16 cellular contexts compared by ENCODE assay signal in genomic region chr12:94811611-94812010, GRCh38.
DNase-seq lines count a peak whose midpoint lies in the region; ATAC-seq lines count a peak whose summit lies in the region.
"Had no signal": no experiment of that assay in that cellular context is flagged by ENCODE, and none has a peak within 500 bp of the region (broad histone marks: within the 10 kb centered on the region; RNA-seq: fewer than 3 reads in every experiment).

No MANE protein-coding gene starts in this region.

- DNase-seq in Kasumi-1 (lab: John Stamatoyannopoulos, UW) (no peak), COLO668 (lab: John Stamatoyannopoulos, UW; ENCODE audit: unreplicated experiment) (no peak), AG08396 (ENCODE audit: low spot score) (no peak)
- DNase-seq: CD8-positive, alpha-beta memory T cell; DMS53; GF-D8; HCEC 1CT; HFFc6; IMR-90; KBM-7 had no signal

- peaks cover 50% of the 10 kb centered on the region for H3K4me1 Mint-ChIP-seq in stimulated activated memory B cell treated with anti-CD40 and anti-IgM and Interleukin-4, amounts not matched to agents 10 μg/mL and 1 μg/mL and 100 μg/mL, for 72 hours
- H3K4me1 Mint-ChIP-seq: CD8-positive, alpha-beta memory T cell had no signal

- ATAC-seq in GM18868 (IDR thresholded peaks at IDR 0.05; ENCODE audit: unreplicated experiment) (peak; percentile 32), GM19455 (IDR thresholded peaks at IDR 0.05; ENCODE audit: unreplicated experiment) (peak; percentile 26), HG03354 (IDR thresholded peaks at IDR 0.05; ENCODE audit: poor library complexity, severe bottlenecking, unreplicated experiment) (peak; percentile 52)
- peak; percentile 5 for ATAC-seq in stimulated activated memory B cell treated with anti-CD40 and anti-IgM and Interleukin-4, amounts not matched to agents 10 μg/mL and 1 μg/mL and 100 μg/mL, for 72 hours
- ATAC-seq: A549 had no signal

- H3K4me3 Mint-ChIP-seq in stimulated activated memory B cell treated with anti-CD40 and anti-IgM and Interleukin-4, amounts not matched to agents 10 μg/mL and 1 μg/mL and 100 μg/mL, for 72 hours: no peak overlapping the region
- H3K4me3 Mint-ChIP-seq: CD14-positive monocyte; CD8-positive, alpha-beta memory T cell; HFFc6 had no signal

- no peaks in the 10 kb centered on the region for H3K27me3 Mint-ChIP-seq in stimulated activated memory B cell treated with anti-CD40 and anti-IgM and Interleukin-4, amounts not matched to agents 10 μg/mL and 1 μg/mL and 100 μg/mL, for 72 hours

- H3K27ac Mint-ChIP-seq in stimulated activated memory B cell treated with anti-CD40 and anti-IgM and Interleukin-4, amounts not matched to agents 10 μg/mL and 1 μg/mL and 100 μg/mL, for 72 hours: peak overlapping the region; percentile 79
- H3K27ac Mint-ChIP-seq: CD14-positive monocyte; CD8-positive, alpha-beta memory T cell; HFFc6 had no signal

- H3K36me3 Mint-ChIP-seq in stimulated activated memory B cell treated with anti-CD40 and anti-IgM and Interleukin-4, amounts not matched to agents 10 μg/mL and 1 μg/mL and 100 μg/mL, for 72 hours: peaks cover 84% of the 10 kb centered on the region
- H3K36me3 Mint-ChIP-seq: CD14-positive monocyte had no signal

- peaks cover 16% of the 10 kb centered on the region for H3K9me3 Mint-ChIP-seq in stimulated activated memory B cell treated with anti-CD40 and anti-IgM and Interleukin-4, amounts not matched to agents 10 μg/mL and 1 μg/mL and 100 μg/mL, for 72 hours
